In the genomic region with DNA sequence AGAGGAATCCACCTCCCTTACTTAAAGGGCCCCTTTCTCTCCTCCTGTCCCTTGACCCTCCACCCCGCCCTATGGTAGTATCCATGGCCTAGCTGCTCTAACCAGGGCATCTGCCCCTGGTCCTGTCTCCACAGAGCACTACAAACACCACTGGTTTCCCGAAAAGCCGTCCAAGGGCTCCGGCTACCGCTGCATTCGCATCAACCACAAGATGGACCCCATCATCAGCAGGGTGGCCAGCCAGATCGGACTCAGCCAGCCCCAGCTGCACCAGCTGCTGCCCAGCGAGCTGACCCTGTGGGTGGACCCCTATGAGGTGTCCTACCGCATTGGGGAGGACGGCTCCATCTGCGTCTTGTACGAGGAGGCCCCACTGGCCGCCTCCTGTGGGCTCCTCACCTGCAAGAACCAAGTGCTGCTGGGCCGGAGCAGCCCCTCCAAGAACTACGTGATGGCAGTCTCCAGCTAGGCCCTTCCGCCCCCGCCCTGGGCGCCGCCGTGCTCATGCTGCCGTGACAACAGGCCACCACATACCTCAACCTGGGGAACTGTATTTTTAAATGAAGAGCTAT, we compare ENCODE assay signal across 8 cellular contexts. TPM values are rescaled to one million over a fixed set of nuclear protein-coding genes. Genes with fewer than 3 reads are reported as not detected.
A peak's percentile ranks its signal among the peaks of the same experiment; 100 is the strongest.
DNase-seq lines count a peak whose midpoint lies in the region; FAIRE-seq and TF ChIP-seq lines count a peak whose summit lies in the region.

No MANE protein-coding gene starts in this region.

- H3K4me3 ChIP-seq in endodermal cell (ENCODE audit: low read length), result peak overlapping the region; percentile 98

- H3K4me1 ChIP-seq in endodermal cell (ENCODE audit: control insufficient read depth, insufficient read depth, low read length), result peaks cover 12% of the 10 kb centered on the region

- no peak overlapping the region for H3K27ac ChIP-seq in endodermal cell (ENCODE audit: low read depth, low read length)

- DNase-seq in GM10248 (ENCODE audit: extremely low spot score) (no peak), endodermal cell (peak; percentile 74), NCI-H1417 (lab: John Stamatoyannopoulos, UW) (no peak), RCC 7860 (ENCODE audit: low spot score) (no peak), NCI-H446 treated with DMSO at 0.1 percent for 48 hours (lab: John Stamatoyannopoulos, UW) (no peak), mesenteric fat pad (ENCODE audit: low spot score) (no peak)
- peak; percentile 52 for DNase-seq in activated CD4-positive, alpha-beta T cell treated with anti-CD3 and anti-CD28 coated beads for 1 hour

- H3K9me3 Mint-ChIP-seq in endodermal cell (no peaks in the 10 kb centered on the region), nephron (no peaks in the 10 kb centered on the region)

- no peaks in the 10 kb centered on the region for H3K9me3 ChIP-seq in endodermal cell (ENCODE audit: control insufficient read depth, low read length)

- H3K36me3 ChIP-seq in endodermal cell (ENCODE audit: control insufficient read depth, insufficient read depth, low read length), result peaks cover 17% of the 10 kb centered on the region

- H3K27me3 Mint-ChIP-seq in endodermal cell (ENCODE audit: insufficient read depth) (peaks cover 62% of the 10 kb centered on the region), nephron (ENCODE audit: low read depth) (no peaks in the 10 kb centered on the region)

- FAIRE-seq in RCC 7860 (lab: Jason Lieb, UNC), result no peak

- peak overlapping the region; percentile 81 for H3K27ac Mint-ChIP-seq in endodermal cell
- peak overlapping the region; percentile 82 to 87 (median 82) for H3K27ac Mint-ChIP-seq in nephron

- peaks cover 23% of the 10 kb centered on the region for H3K36me3 Mint-ChIP-seq in endodermal cell (ENCODE audit: low read depth)
- peaks cover 28% of the 10 kb centered on the region for H3K36me3 Mint-ChIP-seq in nephron (ENCODE audit: low read depth)

- POLR2A ChIA-PET in GM10248 (lab: Yijun Ruan, JAX), result interaction anchor here (0.5 to 9.2 kb wide), 12 partner anchors 10 to 1131 kb away, joined by 3 to 225 read pairs (median 9); no protein-coding TSS in a partner anchor

- peaks cover 24% of the 10 kb centered on the region for H3K27me3 ChIP-seq in endodermal cell (ENCODE audit: control insufficient read depth, insufficient read depth, low read length, poor library complexity, severe bottlenecking)

- TF ChIP-seq CTCF in GM10248 (IDR thresholded peaks at IDR 0.05; ENCODE audit: control extremely low read depth, extremely low read depth, low read depth, missing control alignments) (peak; percentile 11), endodermal cell (conservative IDR thresholded peaks at IDR 0.05) (no peak), nephron (IDR thresholded peaks at IDR 0.05; ENCODE audit: unreplicated experiment in 3 of 3) (no peak)

- WGBS in endodermal cell (ENCODE audit: insufficient coverage in 1 of 2, insufficient read length in 1 of 2), 2 experiments, result 34 to 47% methylated on average over 6 to 21 of the region's 21 CpGs

- peak overlapping the region; percentile 86 for H3K9ac ChIP-seq in endodermal cell (ENCODE audit: extremely low read depth, low read length, poor library complexity, severe bottlenecking)

- peaks cover 63% of the 10 kb centered on the region for H3K4me1 Mint-ChIP-seq in endodermal cell
- peaks cover 55% of the 10 kb centered on the region for H3K4me1 Mint-ChIP-seq in nephron

- peak overlapping the region; percentile 90 for H3K4me3 Mint-ChIP-seq in endodermal cell
- peak overlapping the region; percentile 80 to 92 (median 90) for H3K4me3 Mint-ChIP-seq in nephron

- CTCF ChIA-PET in GM10248 (lab: Yijun Ruan, JAX), result interaction anchor here (0.9 to 9.7 kb wide), 16 partner anchors 8 to 91 kb away, joined by 3 to 228 read pairs (median 12); no protein-coding TSS in a partner anchor

RNA-seq across cellular contexts. Expression of a gene that starts 1.7 kb away (rescaled TPM):
- total RNA-seq in endodermal cell (10 to 100 TPM; 49.8 to 54.6 TPM), mesenteric fat pad (178 TPM)
- 73.2 TPM for polyA plus RNA-seq in endodermal cell (2013, experiment 1 of 2)
- polyA plus RNA-seq in endodermal cell (2013, experiment 2 of 2), result 77.5 TPM

RNA-seq across cellular contexts. Expression of a gene that starts 43.9 kb away (rescaled TPM):
- 1 to 10 TPM; 2.9 to 4.8 TPM for total RNA-seq in endodermal cell
- 2.4 TPM for polyA plus RNA-seq in endodermal cell (2013, experiment 1 of 2)
- polyA plus RNA-seq in endodermal cell (2013, experiment 2 of 2), result 1.4 TPM
- 95.2 TPM for total RNA-seq in mesenteric fat pad

Comparison
In these comparisons a context has a peak if more than half of its experiments do, and no peak if none do; other contexts are left out.
1. DNase-seq: peak in activated CD4-positive, alpha-beta T cell treated with anti-CD3 and anti-CD28 coated beads for 1 hour (single experiment) and endodermal cell (single experiment); none in GM10248 (single experiment), NCI-H1417 (0 of 3), RCC 7860 (single experiment), NCI-H446 treated with DMSO at 0.1 percent for 48 hours (single experiment) and mesenteric fat pad (single experiment).
2. RNA of a gene that starts 43.9 kb away (total RNA-seq): 95.2 TPM in mesenteric fat pad (single experiment); 2.9 to 4.8 TPM in endodermal cell; every median in the first group is over 10 times any median in the second.